ENCODE assay signal across 26 cellular contexts in genomic region chr17:81498953-81499600, GRCh38. TPM values are rescaled to one million over a fixed set of nuclear protein-coding genes. Genes with fewer than 3 reads are reported as not detected.
DNase-seq lines count a peak whose midpoint lies in the region; ATAC-seq, FAIRE-seq and TF ChIP-seq lines count a peak whose summit lies in the region.
"Had no signal": no experiment of that assay in that cellular context is flagged by ENCODE, and none has a peak within 500 bp of the region (broad histone marks: within the 10 kb centered on the region; RNA-seq: fewer than 3 reads in every experiment).

No MANE protein-coding gene starts in this region.

- ATAC-seq in Right ventricle myocardium inferior (peak; percentile 22), HepG2 (peak; percentile 4; the same call in 1 of the 3 replicates), gastrocnemius medialis (no peak)
- ATAC-seq: pancreas had no signal

- H3K9ac ChIP-seq in HepG2 (ENCODE audit: insufficient read depth, low read depth, low read length) = no peak overlapping the region

- no peaks in the 10 kb centered on the region for H3K27me3 Mint-ChIP-seq in type B pancreatic cell
- H3K27me3 Mint-ChIP-seq in Calu3 (ENCODE audit: unreplicated experiment) = peaks cover 11% of the 10 kb centered on the region
- H3K27me3 Mint-ChIP-seq: activated CD4-positive, alpha-beta memory T cell treated with anti-CD3 and anti-CD28 coated beads for 36 hours had no signal

- no peak for FAIRE-seq in HepG2 (lab: Jason Lieb, UNC)
- FAIRE-seq: D721Med, pancreas had no signal

- 82% methylated on average over 48 of the region's 64 CpGs for WGBS in HepG2 (ENCODE audit: low lambda C conversion rate)

- intact Hi-C loops in Right ventricle myocardium inferior (cut with DNase I) = no loop called here
- intact Hi-C loops in HepG2 (cut with micrococcal nuclease; ENCODE audit: unreplicated experiment) = no loop called here
- intact Hi-C loops in gastrocnemius medialis (cut with DNase I; ENCODE audit: low total_unique reads) = no loop called here
- intact Hi-C loops in Calu3 (cut with micrococcal nuclease; ENCODE audit: unreplicated experiment) = no loop called here

- H3K4me2 ChIP-seq in HepG2 (ENCODE audit: low read depth, low read length) = no peak overlapping the region

- no TSS peak for BruUV-seq in HepG2 (replicated peaks; lab: Mats Ljungman, UMichigan)
- no TSS peak for BruUV-seq in Calu3 (replicated peaks; lab: Mats Ljungman, UMichigan)

- no peak overlapping the region for H2AFZ ChIP-seq in HepG2 (ENCODE audit: low read length)

- no peaks in the 10 kb centered on the region for H3K4me1 ChIP-seq in right atrium auricular region
- H3K4me1 ChIP-seq in HepG2 (ENCODE audit: insufficient read depth, low read length) = peaks cover 23% of the 10 kb centered on the region
- H3K4me1 ChIP-seq in gastrocnemius medialis = no peaks in the 10 kb centered on the region
- H3K4me1 ChIP-seq: pancreas, Peyer's patch had no signal

- no peak for TF ChIP-seq EP300 in HepG2 (IDR thresholded peaks at IDR 0.05; ENCODE audit: low read depth in 2 of 2, low read length in 2 of 2)
- TF ChIP-seq EP300 in HepG2 (CRISPR knock-in tag; IDR thresholded peaks at IDR 0.05; ENCODE audit: borderline replicate concordance) = no peak

- CTCF ChIA-PET in HepG2 (lab: Yijun Ruan, JAX; ENCODE audit: low intra/inter-chr PET ratio, low total read pairs) (no interaction called here), Calu3 (lab: Charles Lee) (interaction anchor here (0.7 kb wide), 2 partner anchors 208 to 268 kb away, joined by 4 to 7 read pairs; no protein-coding TSS in a partner anchor)

- no peaks in the 10 kb centered on the region for H3K27me3 ChIP-seq in right atrium auricular region
- peaks cover 4 to 24% of the 10 kb centered on the region in 2 experiments for H3K27me3 ChIP-seq in HepG2 (ENCODE audit: control insufficient read depth in 1 of 2, insufficient read depth in 2 of 2, low read length in 2 of 2)
- no peaks in the 10 kb centered on the region for H3K27me3 ChIP-seq in gastrocnemius medialis
- H3K27me3 ChIP-seq: MG63, pancreas, Peyer's patch had no signal

- no peaks in the 10 kb centered on the region for H3K9me3 Mint-ChIP-seq in type B pancreatic cell
- no peaks in the 10 kb centered on the region for H3K9me3 Mint-ChIP-seq in Calu3 (ENCODE audit: low read depth, unreplicated experiment)
- H3K9me3 Mint-ChIP-seq: activated CD4-positive, alpha-beta memory T cell treated with anti-CD3 and anti-CD28 coated beads for 36 hours; nephron progenitor cell; T-helper 1 cell treated with Interleukin-12 subunit alpha and Interleukin-12 subunit beta and Interleukin-4 antibody, amounts not matched to agents 30 μg/mL and 1 μg/mL, for 36 hours had no signal

- DNase-seq in Right ventricle myocardium inferior (ENCODE audit: missing footprints) (no peak), right atrium auricular region (ENCODE audit: low spot score) (no peak), HepG2 (ENCODE audit: low spot score) (no peak), type B pancreatic cell (ENCODE audit: extremely low spot score, unreplicated experiment) (peak; percentile 71), gastrocnemius medialis (no peak), Calu3 (no peak)
- DNase-seq: activated CD4-positive, alpha-beta memory T cell treated with anti-CD3 and anti-CD28 coated beads for 36 hours; activated CD4-positive, CD25-positive, alpha-beta regulatory T cell treated with anti-CD3 and anti-CD28 coated beads, Interleukin-2, amount 50 U/mL, for 72 hours; activated CD8-positive, alpha-beta memory T cell treated with anti-CD3 and anti-CD28 coated beads, Interleukin-2, amount 50 U/mL, for 4 hours; activated naive CD4-positive, alpha-beta T cell treated with anti-CD3 and anti-CD28 coated beads, Interleukin-2, amount 50 U/mL, for 16 hours; amniotic stem cell; effector CD4-positive, alpha-beta T cell; glutamatergic neuron; islet precursor cell; KG1; MG63; NCI-H2029 treated with DMSO at 0.1 percent for 48 hours; NCI-H526 treated with DMSO at 0.1 percent for 48 hours; nephron progenitor cell; stimulated activated CD4-positive, alpha-beta T cell treated with anti-CD3 and anti-CD28 coated beads, Interleukin-4, amount 100 ng/mL, for 1 hour had no signal

- no peak overlapping the region for H3K4me3 ChIP-seq in right atrium auricular region
- no peak overlapping the region for H3K4me3 ChIP-seq in HepG2 (replicated peaks in 1 of 3; ENCODE audit: insufficient read depth in 1 of 3, low read depth in 2 of 3, low read length in 3 of 3)
- no peak overlapping the region for H3K4me3 ChIP-seq in gastrocnemius medialis
- H3K4me3 ChIP-seq: MG63, pancreas, Peyer's patch, SK-N-MC had no signal

- H3K4me3 Mint-ChIP-seq in type B pancreatic cell (no peak overlapping the region), Calu3 (ENCODE audit: low read depth, unreplicated experiment) (no peak overlapping the region)
- H3K4me3 Mint-ChIP-seq: activated CD4-positive, alpha-beta memory T cell treated with anti-CD3 and anti-CD28 coated beads for 36 hours; nephron progenitor cell; T-helper 1 cell treated with Interleukin-12 subunit alpha and Interleukin-12 subunit beta and Interleukin-4 antibody, amounts not matched to agents 30 μg/mL and 1 μg/mL, for 36 hours had no signal

- no peaks in the 10 kb centered on the region for H3K9me3 ChIP-seq in right atrium auricular region
- H3K9me3 ChIP-seq in HepG2 (ENCODE audit: low read length) = no peaks in the 10 kb centered on the region
- H3K9me3 ChIP-seq in gastrocnemius medialis = no peaks in the 10 kb centered on the region
- H3K9me3 ChIP-seq: MG63, pancreas, Peyer's patch had no signal

- peaks cover 9% of the 10 kb centered on the region for H3K4me1 Mint-ChIP-seq in type B pancreatic cell (ENCODE audit: unreplicated experiment)
- peaks cover 9% of the 10 kb centered on the region for H3K4me1 Mint-ChIP-seq in Calu3 (ENCODE audit: low read depth, unreplicated experiment)

- H3K27ac ChIP-seq in right atrium auricular region (no peak overlapping the region), HepG2 (ENCODE audit: extremely low read length, insufficient read depth, low read length) (no peak overlapping the region), gastrocnemius medialis (no peak overlapping the region)
- H3K27ac ChIP-seq: 22Rv1, pancreas, Peyer's patch had no signal

- H3K36me3 ChIP-seq in right atrium auricular region (no peaks in the 10 kb centered on the region), HepG2 (replicated peaks in 1 of 2; ENCODE audit: control insufficient read depth in 1 of 2, insufficient read depth in 2 of 2, low read length in 2 of 2) (no peaks in the 10 kb centered on the region), gastrocnemius medialis (no peaks in the 10 kb centered on the region)
- H3K36me3 ChIP-seq: MG63, pancreas, Peyer's patch had no signal

- TF ChIP-seq POLR2A in HepG2 (IDR thresholded peaks at IDR 0.05; ENCODE audit: insufficient read depth in 1 of 2, low read depth in 2 of 2, low read length in 2 of 2) (no peak), gastrocnemius medialis (IDR thresholded peaks at IDR 0.05) (no peak)

- no peaks in the 10 kb centered on the region for H3K79me2 ChIP-seq in HepG2 (ENCODE audit: insufficient read depth, low read length)

- no peak for TF ChIP-seq RAD21 in HepG2 (CRISPR knock-in tag; IDR thresholded peaks at IDR 0.05)

- H3K27ac Mint-ChIP-seq in type B pancreatic cell = no peak overlapping the region
- H3K27ac Mint-ChIP-seq in Calu3 (ENCODE audit: unreplicated experiment) = no peak overlapping the region
- H3K27ac Mint-ChIP-seq: activated CD4-positive, alpha-beta memory T cell treated with anti-CD3 and anti-CD28 coated beads for 36 hours; T-helper 1 cell treated with Interleukin-12 subunit alpha and Interleukin-12 subunit beta and Interleukin-4 antibody, amounts not matched to agents 30 μg/mL and 1 μg/mL, for 36 hours had no signal

- in situ Hi-C loops in HepG2 (cut with HindIII; ENCODE audit: extremely low pct_ligation_motif_present, low pct_unique_long_range_greater_than_20kb) = no loop called here
- in situ Hi-C loops in gastrocnemius medialis (cut with MboI; ENCODE audit: low sequenced_read_pairs in 4 of 4) = loop anchor here in 1 of 4 donors (25.0 kb wide), 1 partner anchor 237 kb away; no protein-coding TSS in a partner anchor

- H4K20me1 ChIP-seq in HepG2 (ENCODE audit: insufficient read depth, low read length) = no peaks in the 10 kb centered on the region

- TF ChIP-seq CTCF in right atrium auricular region (IDR thresholded peaks at IDR 0.05) (no peak), HepG2 (CRISPR knock-in tag; IDR thresholded peaks at IDR 0.05) (no peak), type B pancreatic cell (conservative IDR thresholded peaks at IDR 0.05) (no peak), gastrocnemius medialis (IDR thresholded peaks at IDR 0.05 in 4 of 5, conservative IDR thresholded peaks at IDR 0.05 in 1 of 5) (no peak), Calu3 (IDR thresholded peaks at IDR 0.05; ENCODE audit: unreplicated experiment) (no peak)

- POLR2A ChIA-PET in HepG2 (lab: Yijun Ruan, JAX) = interaction anchor here (1.0 to 1.4 kb wide), 3 partner anchors 7 to 13 kb away, joined by 3 to 4 read pairs (median 4); partner anchors contain the start of gene ACTG1

- H3K36me3 Mint-ChIP-seq in type B pancreatic cell (no peaks in the 10 kb centered on the region), Calu3 (ENCODE audit: insufficient read depth, unreplicated experiment) (peaks cover 18% of the 10 kb centered on the region)
- H3K36me3 Mint-ChIP-seq: activated CD4-positive, alpha-beta memory T cell treated with anti-CD3 and anti-CD28 coated beads for 36 hours had no signal

RNA-seq across cellular contexts. Expression of gene ACTG1, which starts 13.5 kb away (rescaled TPM):
- 468 TPM for total RNA-seq in Right ventricle myocardium inferior
- 1,000 to 10,000 TPM; 1,076 to 1,610 TPM for total RNA-seq in right atrium auricular region
- total RNA-seq in HepG2 (2016; rRNA removed; fragmentation: Illumina TruSeq; extraction: Trizol) = 973 and 1,028 TPM in 2 replicates
- 361 and 399 TPM in 2 replicates for total RNA-seq in HepG2 (2016; cell fraction: cytosol; rRNA removed; fragmentation: Illumina TruSeq; extraction: Trizol; ENCODE audit: low read depth)
- total RNA-seq in HepG2 (2016; cell fraction: insoluble cytoplasmic fraction; rRNA removed; fragmentation: Illumina TruSeq; extraction: Trizol) = 848 and 989 TPM in 2 replicates
- 986 and 1,002 TPM in 2 replicates for total RNA-seq in HepG2 (2016; cell fraction: membrane; rRNA removed; fragmentation: Illumina TruSeq; extraction: Trizol)
- 479 and 519 TPM in 2 replicates for total RNA-seq in HepG2 (2016; cell fraction: nucleus; rRNA removed; fragmentation: Illumina TruSeq; extraction: Trizol)
- 1,138 and 1,217 TPM in 2 replicates for polyA plus RNA-seq in HepG2 (2011; rRNA removed)
- 2,631 and 2,697 TPM in 2 replicates for polyA plus RNA-seq in HepG2 (2011; cell fraction: cytosol; rRNA removed)
- polyA plus RNA-seq in HepG2 (2011; cell fraction: nucleus; rRNA removed) = 3,693 and 3,967 TPM in 2 replicates
- 1,881 and 2,139 TPM in 2 replicates for polyA plus RNA-seq in HepG2 (2012)
- polyA plus RNA-seq in HepG2 (2016; cell fraction: cytosol; fragmentation: Illumina TruSeq; extraction: Trizol; ENCODE audit: low read depth) = 598 and 619 TPM in 2 replicates
- polyA plus RNA-seq in HepG2 (2016; cell fraction: insoluble cytoplasmic fraction; fragmentation: Illumina TruSeq; extraction: Trizol; ENCODE audit: low read depth) = 1,358 and 1,713 TPM in 2 replicates
- polyA plus RNA-seq in HepG2 (2016; cell fraction: membrane; fragmentation: Illumina TruSeq; extraction: Trizol; ENCODE audit: low read depth) = 1,224 and 1,364 TPM in 2 replicates
- 1,038 and 1,070 TPM in 2 replicates for polyA plus RNA-seq in HepG2 (2016; cell fraction: nucleus; fragmentation: Illumina TruSeq; extraction: Trizol; ENCODE audit: insufficient read depth, low read depth)
- 750 and 1,581 TPM in 2 replicates for polyA minus RNA-seq in HepG2 (2011; rRNA and poly(A)+ RNA removed; ENCODE audit: low replicate concordance)
- polyA minus RNA-seq in HepG2 (2011; cell fraction: cytosol; rRNA and poly(A)+ RNA removed) = 1,072 and 1,192 TPM in 2 replicates
- 609 and 760 TPM in 2 replicates for polyA minus RNA-seq in HepG2 (2011; cell fraction: nucleus; rRNA and poly(A)+ RNA removed)
- total RNA-seq in type B pancreatic cell (ENCODE audit: low replicate concordance) = 3,089 and 3,451 TPM in 2 replicates
- total RNA-seq in gastrocnemius medialis = 100 to 1,000 TPM; 322 to 934 (median 415) TPM
- total RNA-seq in Calu3 (2022) = 2,184 and 2,327 TPM in 2 replicates

RNA-seq across cellular contexts. Expression of gene FSCN2, which starts 29.1 kb away (rescaled TPM):
- total RNA-seq in Right ventricle myocardium inferior = 0.19 TPM
- under 1 TPM; 0.63 to 0.74 TPM for total RNA-seq in right atrium auricular region
- not detected in 2 replicates for total RNA-seq in HepG2 (2016; rRNA removed; fragmentation: Illumina TruSeq; extraction: Trizol)
- total RNA-seq in HepG2 (2016; cell fraction: cytosol; rRNA removed; fragmentation: Illumina TruSeq; extraction: Trizol; ENCODE audit: low read depth) = not detected in 2 replicates
- total RNA-seq in HepG2 (2016; cell fraction: insoluble cytoplasmic fraction; rRNA removed; fragmentation: Illumina TruSeq; extraction: Trizol) = not detected in 2 replicates
- total RNA-seq in HepG2 (2016; cell fraction: membrane; rRNA removed; fragmentation: Illumina TruSeq; extraction: Trizol) = not detected in 2 replicates
- total RNA-seq in HepG2 (2016; cell fraction: nucleus; rRNA removed; fragmentation: Illumina TruSeq; extraction: Trizol) = not detected in 2 replicates
- 0.09 and 0.31 TPM in 2 replicates for polyA plus RNA-seq in HepG2 (2011; rRNA removed)
- 0.17 TPM in 2 replicates for polyA plus RNA-seq in HepG2 (2011; cell fraction: cytosol; rRNA removed)
- polyA plus RNA-seq in HepG2 (2011; cell fraction: nucleus; rRNA removed) = 2.2 and 2.8 TPM in 2 replicates
- polyA plus RNA-seq in HepG2 (2012) = 0.11 and 0.17 TPM in 2 replicates
- not detected in 2 replicates for polyA plus RNA-seq in HepG2 (2016; cell fraction: cytosol; fragmentation: Illumina TruSeq; extraction: Trizol; ENCODE audit: low read depth)
- polyA plus RNA-seq in HepG2 (2016; cell fraction: insoluble cytoplasmic fraction; fragmentation: Illumina TruSeq; extraction: Trizol; ENCODE audit: low read depth) = not detected in 2 replicates
- polyA plus RNA-seq in HepG2 (2016; cell fraction: membrane; fragmentation: Illumina TruSeq; extraction: Trizol; ENCODE audit: low read depth) = not detected in 2 replicates
- not detected in 2 replicates for polyA plus RNA-seq in HepG2 (2016; cell fraction: nucleus; fragmentation: Illumina TruSeq; extraction: Trizol; ENCODE audit: insufficient read depth, low read depth)
- polyA minus RNA-seq in HepG2 (2011; rRNA and poly(A)+ RNA removed; ENCODE audit: low replicate concordance) = 1.5 and 1.9 TPM in 2 replicates
- not detected in 2 replicates for polyA minus RNA-seq in HepG2 (2011; cell fraction: cytosol; rRNA and poly(A)+ RNA removed)
- polyA minus RNA-seq in HepG2 (2011; cell fraction: nucleus; rRNA and poly(A)+ RNA removed) = 0.75 and 0.77 TPM in 2 replicates
- total RNA-seq in type B pancreatic cell (ENCODE audit: low replicate concordance) = 3.6 and 3.8 TPM in 2 replicates
- under 1 TPM in 2 of 4 donors, not detected in 2; 0.20 to 0.46 TPM for total RNA-seq in gastrocnemius medialis
- 5.5 and 7.0 TPM in 2 replicates for total RNA-seq in Calu3 (2022)

RNA-seq across cellular contexts. Expression of gene FAAP100, which starts 53.1 kb away (rescaled TPM):
- total RNA-seq in Right ventricle myocardium inferior (14.8 TPM), right atrium auricular region (10 to 100 TPM; 12.8 to 13.7 TPM), HepG2 (2016; rRNA removed; fragmentation: Illumina TruSeq; extraction: Trizol) (13.9 and 20.8 TPM in 2 replicates), type B pancreatic cell (ENCODE audit: low replicate concordance) (33.5 and 44.7 TPM in 2 replicates), gastrocnemius medialis (10 to 100 TPM; 14.4 to 27.9 (median 15.6) TPM), Calu3 (2022) (39.4 and 39.7 TPM in 2 replicates)
- total RNA-seq in HepG2 (2016; cell fraction: cytosol; rRNA removed; fragmentation: Illumina TruSeq; extraction: Trizol; ENCODE audit: low read depth) = 10.4 and 11.2 TPM in 2 replicates
- total RNA-seq in HepG2 (2016; cell fraction: insoluble cytoplasmic fraction; rRNA removed; fragmentation: Illumina TruSeq; extraction: Trizol) = 11.4 and 20.4 TPM in 2 replicates
- 23.6 and 25.4 TPM in 2 replicates for total RNA-seq in HepG2 (2016; cell fraction: membrane; rRNA removed; fragmentation: Illumina TruSeq; extraction: Trizol)
- total RNA-seq in HepG2 (2016; cell fraction: nucleus; rRNA removed; fragmentation: Illumina TruSeq; extraction: Trizol) = 19.0 and 22.7 TPM in 2 replicates
- polyA plus RNA-seq in HepG2 (2011; rRNA removed) = 7.6 and 11.1 TPM in 2 replicates
- polyA plus RNA-seq in HepG2 (2011; cell fraction: cytosol; rRNA removed) = 6.5 and 11.8 TPM in 2 replicates
- polyA plus RNA-seq in HepG2 (2011; cell fraction: nucleus; rRNA removed) = 37.4 and 38.6 TPM in 2 replicates
- polyA plus RNA-seq in HepG2 (2012) = 9.3 and 10.7 TPM in 2 replicates
- 6.1 and 6.4 TPM in 2 replicates for polyA plus RNA-seq in HepG2 (2016; cell fraction: cytosol; fragmentation: Illumina TruSeq; extraction: Trizol; ENCODE audit: low read depth)
- polyA plus RNA-seq in HepG2 (2016; cell fraction: insoluble cytoplasmic fraction; fragmentation: Illumina TruSeq; extraction: Trizol; ENCODE audit: low read depth) = 13.7 and 17.1 TPM in 2 replicates
- 14.4 and 16.7 TPM in 2 replicates for polyA plus RNA-seq in HepG2 (2016; cell fraction: membrane; fragmentation: Illumina TruSeq; extraction: Trizol; ENCODE audit: low read depth)
- polyA plus RNA-seq in HepG2 (2016; cell fraction: nucleus; fragmentation: Illumina TruSeq; extraction: Trizol; ENCODE audit: insufficient read depth, low read depth) = 43.7 and 45.9 TPM in 2 replicates
- 13.6 and 27.9 TPM in 2 replicates for polyA minus RNA-seq in HepG2 (2011; rRNA and poly(A)+ RNA removed; ENCODE audit: low replicate concordance)
- polyA minus RNA-seq in HepG2 (2011; cell fraction: cytosol; rRNA and poly(A)+ RNA removed) = 7.7 and 8.2 TPM in 2 replicates
- polyA minus RNA-seq in HepG2 (2011; cell fraction: nucleus; rRNA and poly(A)+ RNA removed) = 22.8 and 26.2 TPM in 2 replicates

Comparison
In these comparisons a context has a peak if more than half of its experiments do, and no peak if none do; other contexts are left out.
1. ATAC-seq: peak in Right ventricle myocardium inferior (single experiment) and HepG2 (single experiment); none in gastrocnemius medialis (0 of 2).